Comparison of ENCODE assay signal across 7 cellular contexts in genomic region chr14:51297066-51297465, GRCh38.
"Had no signal": no experiment of that assay in that cellular context is flagged by ENCODE, and none has a peak within 500 bp of the region (broad histone marks: within the 10 kb centered on the region; RNA-seq: fewer than 3 reads in every experiment).

No MANE protein-coding gene starts in this region.

- H2AFZ ChIP-seq: GM23248 had no signal

- DNase-seq: GM23248, H9, HFFc6, KBM-7 had no signal

- ATAC-seq: HCT116, HepG2 had no signal

- H3K4me3 ChIP-seq: GM23248 had no signal

- H3K27ac ChIP-seq: GM23248, HL-60 had no signal

- H3K9ac ChIP-seq: GM23248 had no signal
